10 cellular contexts compared by ENCODE assay signal in genomic region chr12:53327435-53328042, GRCh38. TPM values are rescaled to one million over a fixed set of nuclear protein-coding genes. Genes with fewer than 3 reads are reported as not detected.
DNase-seq lines count a peak whose midpoint lies in the region; ATAC-seq and TF ChIP-seq lines count a peak whose summit lies in the region.
"Had no signal": no experiment of that assay in that cellular context is flagged by ENCODE, and none has a peak within 500 bp of the region (broad histone marks: within the 10 kb centered on the region; RNA-seq: fewer than 3 reads in every experiment).

No MANE protein-coding gene starts in this region.

- ATAC-seq in lung (ENCODE audit: insufficient read depth, low FRiP score) = no peak
- ATAC-seq in GM21528 (IDR thresholded peaks at IDR 0.05; ENCODE audit: low FRiP score, unreplicated experiment) = no peak
- no peak for ATAC-seq in GM18498 (IDR thresholded peaks at IDR 0.05; ENCODE audit: unreplicated experiment)

- H3K36me3 ChIP-seq in lung (ENCODE audit: control insufficient read depth in 2 of 2, insufficient read depth in 2 of 2, low read length in 2 of 2) (no peaks in the 10 kb centered on the region), HAP-1 (replicated peaks) (no peaks in the 10 kb centered on the region)
- H3K36me3 ChIP-seq: neutrophil had no signal

- in situ Hi-C loops in astrocyte of the spinal cord (cut with HindIII; ENCODE audit: low sequenced_read_pairs) (no loop called here), HAP-1 (cut with MboI; ENCODE audit: low sequenced_read_pairs) (loop anchor here (10.0 kb wide), 1 partner anchor 177 kb away; the partner anchor contains the start of genes NPFF and TARBP2)

- no peak for DNase-seq in CD14-positive monocyte (ENCODE audit: low spot score)
- DNase-seq in HT1080 (ENCODE audit: low read depth) = peak; percentile 24
- no peak for DNase-seq in astrocyte of the spinal cord (ENCODE audit: low read depth, low spot score)
- DNase-seq in lung (ENCODE audit: low spot score) = no peak
- no peak for DNase-seq in NCI-H187 treated with DMSO at 0.1 percent for 48 hours (lab: John Stamatoyannopoulos, UW)
- DNase-seq in HAP-1 (ENCODE audit: low spot score in 2 of 2) = no peak

- H3K9me3 ChIP-seq in lung (ENCODE audit: control insufficient read depth in 2 of 2, insufficient read depth in 1 of 2, low read length in 1 of 2) (no peaks in the 10 kb centered on the region), HAP-1 (no peaks in the 10 kb centered on the region)
- H3K9me3 ChIP-seq: neutrophil had no signal

- H3K27me3 Mint-ChIP-seq in CD14-positive monocyte (ENCODE audit: low read depth in 3 of 3) = peaks cover 22 to 43% (median 39%) of the 10 kb centered on the region in 3 donors

- H3K27ac ChIP-seq in lung (ENCODE audit: low read depth in 1 of 2, low read length in 1 of 2) = no peak overlapping the region
- H3K27ac ChIP-seq: neutrophil, SK-N-MC had no signal

- H3K27me3 ChIP-seq in lung (ENCODE audit: control insufficient read depth, insufficient read depth) = no peaks in the 10 kb centered on the region
- H3K27me3 ChIP-seq in HAP-1 (ENCODE audit: low read depth) = no peaks in the 10 kb centered on the region

- intact Hi-C loops in CD14-positive monocyte (cut with micrococcal nuclease) = loop anchor here in 1 of 2 donors (10.0 kb wide), 1 partner anchor 113 kb away; no protein-coding TSS in a partner anchor

- H3K4me3 ChIP-seq in astrocyte of the spinal cord (ENCODE audit: low read depth, low read length) (no peak overlapping the region), lung (no peak overlapping the region), HAP-1 (no peak overlapping the region)
- H3K4me3 ChIP-seq: SK-N-MC had no signal

- peaks cover 19% of the 10 kb centered on the region for H3K4me1 Mint-ChIP-seq in CD14-positive monocyte

- H3K4me1 ChIP-seq in lung (ENCODE audit: control insufficient read depth in 2 of 2, insufficient read depth in 2 of 2, low read length in 2 of 2) = no peaks in the 10 kb centered on the region
- H3K4me1 ChIP-seq in HAP-1 = peaks cover 8% of the 10 kb centered on the region

- WGBS in lung, 2 donors = 86 to 87% methylated on average over 3 of the region's 3 CpGs

- H3K9me3 Mint-ChIP-seq in CD14-positive monocyte = peaks cover 0 to 6% (median 0%) of the 10 kb centered on the region in 7 donors

- no peaks in the 10 kb centered on the region for H3K36me3 Mint-ChIP-seq in CD14-positive monocyte

- peak overlapping the region in 1 of 2 donors; percentile 36 for H3K4me3 Mint-ChIP-seq in CD14-positive monocyte

- no peak overlapping the region for H3K27ac Mint-ChIP-seq in CD14-positive monocyte

- TF ChIP-seq CTCF in CD14-positive monocyte (IDR thresholded peaks at IDR 0.05) (peak; percentile 57), astrocyte of the spinal cord (IDR thresholded peaks at IDR 0.05; ENCODE audit: low read depth, low read length) (peak; percentile 23), lung (IDR thresholded peaks at IDR 0.05; ENCODE audit: control extremely low read depth, extremely low read depth) (peak; percentile 4)

RNA-seq across cellular contexts. Expression of gene AAAS, which starts 6.1 kb away (rescaled TPM):
- polyA plus RNA-seq in CD14-positive monocyte = 10 to 100 TPM; 25.6 to 27.2 TPM
- 117 and 134 TPM in 2 replicates for total RNA-seq in HT1080 (2014; rRNA removed; shearing (Covaris generic))
- 88.5 and 90.9 TPM in 2 replicates for polyA plus RNA-seq in HT1080 (2015; cell fraction: cytosol; rRNA removed)
- polyA plus RNA-seq in HT1080 (2015; cell fraction: nucleus; rRNA removed) = 204 and 217 TPM in 2 replicates
- total RNA-seq in lung = 10 to 100 TPM; 51.4 to 51.7 TPM
- polyA plus RNA-seq in lung = 10 to 100 TPM; 29.7 to 37.0 TPM

RNA-seq across cellular contexts. Expression of gene SP7, which starts 8.6 kb away (rescaled TPM):
- not detected for polyA plus RNA-seq in CD14-positive monocyte
- total RNA-seq in HT1080 (2014; rRNA removed; shearing (Covaris generic)) = 0.10 TPM in 1 of 2 replicates, not detected in the other
- 0.05 TPM in 1 of 2 replicates, not detected in the other for polyA plus RNA-seq in HT1080 (2015; cell fraction: cytosol; rRNA removed)
- not detected in 2 replicates for polyA plus RNA-seq in HT1080 (2015; cell fraction: nucleus; rRNA removed)
- total RNA-seq in lung = not detected
- polyA plus RNA-seq in lung = not detected

RNA-seq across cellular contexts. Expression of gene MYG1, which starts 28.0 kb away (rescaled TPM):
- polyA plus RNA-seq in CD14-positive monocyte (10 to 100 TPM; 55.7 to 64.3 TPM), lung (10 to 100 TPM; 56.1 to 88.9 TPM)
- 108 and 119 TPM in 2 replicates for total RNA-seq in HT1080 (2014; rRNA removed; shearing (Covaris generic))
- polyA plus RNA-seq in HT1080 (2015; cell fraction: cytosol; rRNA removed) = 85.4 and 100 TPM in 2 replicates
- polyA plus RNA-seq in HT1080 (2015; cell fraction: nucleus; rRNA removed) = 66.9 and 74.9 TPM in 2 replicates
- 10 to 100 TPM; 22.1 to 63.5 TPM for total RNA-seq in lung

RNA-seq across cellular contexts. Expression of gene PFDN5, which starts 32.2 kb away (rescaled TPM):
- polyA plus RNA-seq in CD14-positive monocyte (1,000 to 10,000 TPM; 1,474 to 1,751 TPM), lung (1,000 to 10,000 TPM in 1 of 2 donors, 100 to 1,000 TPM in 1; 649 to 1,722 TPM)
- total RNA-seq in HT1080 (2014; rRNA removed; shearing (Covaris generic)) = 309 and 490 TPM in 2 replicates
- polyA plus RNA-seq in HT1080 (2015; cell fraction: cytosol; rRNA removed) = 365 and 406 TPM in 2 replicates
- 294 and 307 TPM in 2 replicates for polyA plus RNA-seq in HT1080 (2015; cell fraction: nucleus; rRNA removed)
- 100 to 1,000 TPM; 351 to 361 TPM for total RNA-seq in lung

RNA-seq across cellular contexts. Expression of gene SP1, which starts 52.4 kb away (rescaled TPM):
- polyA plus RNA-seq in CD14-positive monocyte (10 to 100 TPM; 15.1 to 22.7 TPM), lung (10 to 100 TPM; 16.2 to 26.6 TPM)
- 25.7 and 36.9 TPM in 2 replicates for total RNA-seq in HT1080 (2014; rRNA removed; shearing (Covaris generic))
- 21.3 and 26.0 TPM in 2 replicates for polyA plus RNA-seq in HT1080 (2015; cell fraction: cytosol; rRNA removed)
- polyA plus RNA-seq in HT1080 (2015; cell fraction: nucleus; rRNA removed) = 49.4 and 52.0 TPM in 2 replicates
- 10 to 100 TPM; 68.3 to 72.2 TPM for total RNA-seq in lung

Comparison
In these comparisons a context has a peak if more than half of its experiments do, and no peak if none do; other contexts are left out.
1. CTCF ChIP-seq: peak in every context shown above with its lines; median percentile 57 in CD14-positive monocyte; 23 in astrocyte of the spinal cord; 4 in lung.